In the genomic region with DNA sequence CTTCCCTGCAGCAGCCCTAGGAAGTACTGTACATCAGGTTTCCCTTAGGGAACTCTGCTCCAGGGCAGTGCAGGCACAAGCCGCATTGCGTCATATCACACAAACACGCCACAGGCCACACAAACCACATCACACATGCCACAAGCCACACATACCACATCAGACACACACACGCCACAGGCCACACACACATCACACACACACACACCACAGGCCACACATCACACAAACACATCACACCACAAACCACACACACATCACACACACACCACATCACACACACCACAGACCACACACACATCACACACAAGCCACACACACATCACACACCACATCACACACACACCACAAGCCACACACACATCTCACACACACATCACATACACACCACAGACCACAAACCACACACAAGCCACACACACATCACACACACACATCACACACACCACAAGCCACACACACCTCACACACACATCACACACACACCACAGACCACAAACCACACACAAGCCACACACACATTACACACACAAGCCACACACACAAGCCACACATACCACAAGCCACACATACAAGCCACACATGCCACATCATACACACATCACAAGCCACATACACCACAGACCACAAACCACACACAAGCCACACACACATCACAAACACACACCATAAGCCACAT, we compare ENCODE assay signal across 11 cellular contexts. TPM values are rescaled to one million over a fixed set of nuclear protein-coding genes. Genes with fewer than 3 reads are reported as not detected.
DNase-seq lines count a peak whose midpoint lies in the region; ATAC-seq, FAIRE-seq and TF ChIP-seq lines count a peak whose summit lies in the region.
"Had no signal": no experiment of that assay in that cellular context is flagged by ENCODE, and none has a peak within 500 bp of the region (broad histone marks: within the 10 kb centered on the region; RNA-seq: fewer than 3 reads in every experiment).

No MANE protein-coding gene starts in this region.

- TF ChIP-seq CTCF in A673 (conservative IDR thresholded peaks at IDR 0.05; ENCODE audit: low read depth, low read length) (no peak), body of pancreas (IDR thresholded peaks at IDR 0.05) (no peak)

- BruUV-seq in A673 (replicated peaks; lab: Mats Ljungman, UMichigan): no TSS peak

- H3K4me1 ChIP-seq in A673 (ENCODE audit: insufficient read depth, low read length, poor library complexity, severe bottlenecking) (no peaks in the 10 kb centered on the region), body of pancreas (peaks cover 33% of the 10 kb centered on the region)

- TF ChIP-seq POLR2A in body of pancreas (IDR thresholded peaks at IDR 0.05): no peak

- ATAC-seq in left colon (no peak), body of pancreas (no peak), GM21515 (IDR thresholded peaks at IDR 0.05; ENCODE audit: unreplicated experiment) (no peak)

- no peak overlapping the region for H3K27ac ChIP-seq in A673 (ENCODE audit: low read depth, low read length, poor library complexity, severe bottlenecking)
- no peak overlapping the region for H3K27ac ChIP-seq in body of pancreas

- H3K36me3 ChIP-seq in A673 (ENCODE audit: insufficient read depth, low read length, poor library complexity, severe bottlenecking) (no peaks in the 10 kb centered on the region), body of pancreas (replicated peaks in 1 of 2; ENCODE audit: insufficient read depth in 1 of 2, low read depth in 2 of 2) (no peaks in the 10 kb centered on the region)

- POLR2A ChIA-PET in A673 (lab: Charles Lee; ENCODE audit: low non-redundant PET): no interaction called here

- 77 to 78% methylated on average over 4 of the region's 4 CpGs for WGBS in body of pancreas, 2 donors

- H3K27me3 ChIP-seq in A673 (replicated peaks; ENCODE audit: insufficient read depth, low read depth, low read length, poor library complexity) (no peaks in the 10 kb centered on the region), body of pancreas (no peaks in the 10 kb centered on the region)

- DNase-seq in A673 (ENCODE audit: low spot score): peak; percentile 33
- DNase-seq in GM18507 (ENCODE audit: extremely low spot score, insufficient read length, low read depth): no peak
- peak; percentile 43 to 46 for DNase-seq in activated CD4-positive, alpha-beta T cell treated with anti-CD3 and anti-CD28 coated beads, Interleukin-2, amount 50 U/mL, for 48 hours
- DNase-seq in fibroblast of peridontal ligament (ENCODE audit: extremely low read depth): peak; percentile 72
- DNase-seq in left colon: no peak
- DNase-seq in body of pancreas: no peak
- DNase-seq in SHP77 treated with DMSO at 0.1 percent for 48 hours (lab: John Stamatoyannopoulos, UW): no peak

- CTCF ChIA-PET in A673 (lab: Charles Lee): no interaction called here

- H3K4me3 ChIP-seq in A673 (ENCODE audit: low read depth, low read length, poor library complexity, severe bottlenecking) (no peak overlapping the region), body of pancreas (no peak overlapping the region)

- intact Hi-C loops in A673 (cut with micrococcal nuclease; ENCODE audit: unreplicated experiment): no loop called here
- intact Hi-C loops in left colon (cut with DNase I, micrococcal nuclease): no loop called here
- intact Hi-C loops in body of pancreas (cut with DNase I): no loop called here

- H3K9me3 ChIP-seq in A673 (ENCODE audit: low read depth, low read length, poor library complexity, severe bottlenecking) (no peaks in the 10 kb centered on the region), body of pancreas (no peaks in the 10 kb centered on the region)

- FAIRE-seq in GM18507 (lab: Jason Lieb, UNC): peak; percentile 56

RNA-seq across cellular contexts. Expression of a gene that starts 53.5 kb away (rescaled TPM):
- total RNA-seq in A673 (2021) (45.8 and 46.7 TPM in 2 replicates), left colon (10 to 100 TPM; 17.7 to 23.5 TPM), body of pancreas (10 to 100 TPM in 1 of 2 donors, 1 to 10 TPM in 1; 7.6 to 12.2 TPM)

RNA-seq across cellular contexts. Expression of a gene that starts 55.9 kb away (rescaled TPM):
- total RNA-seq in A673 (2021) (not detected in 2 replicates), left colon (not detected), body of pancreas (not detected)
- total RNA-seq: liver, skeletal muscle tissue, temporal lobe had no signal

Comparison
In these comparisons a context has a peak if more than half of its experiments do, and no peak if none do; other contexts are left out.
1. DNase-seq: peak in A673 (single experiment), activated CD4-positive, alpha-beta T cell treated with anti-CD3 and anti-CD28 coated beads, Interleukin-2, amount 50 U/mL, for 48 hours (2 of 2) and fibroblast of peridontal ligament (single experiment); none in GM18507 (single experiment), left colon (0 of 2), body of pancreas (0 of 4) and SHP77 treated with DMSO at 0.1 percent for 48 hours (single experiment).